In the genomic region with DNA sequence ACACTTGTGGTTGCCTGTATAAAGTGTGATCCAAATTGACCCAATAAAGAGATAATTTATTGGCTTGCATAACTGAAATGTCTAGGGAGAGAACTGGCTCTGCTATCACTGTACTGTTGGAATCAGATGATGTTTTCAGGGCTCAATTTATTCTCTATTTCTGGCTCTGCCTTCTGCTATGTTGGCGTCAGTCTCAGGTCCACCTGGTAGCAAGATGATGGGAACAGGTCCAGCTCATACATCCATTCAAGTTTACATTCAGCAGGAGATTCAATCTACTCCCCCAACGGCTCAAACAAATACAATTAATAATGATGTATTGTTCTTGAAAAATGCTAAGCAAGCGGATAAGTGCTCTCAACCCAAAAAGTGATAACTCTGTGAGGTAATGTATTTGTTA, we compare ENCODE assay signal across 16 cellular contexts.
"Had no signal": no experiment of that assay in that cellular context is flagged by ENCODE, and none has a peak within 500 bp of the region (broad histone marks: within the 10 kb centered on the region; RNA-seq: fewer than 3 reads in every experiment).

No MANE protein-coding gene starts in this region.

- H3K36me3 Mint-ChIP-seq: memory B cell; natural killer cell treated with Interleukin-12 subunit alpha and Interleukin-12 subunit beta and Interleukin-15 and Interleukin-18, amount 100 ng/mL, for 72 hours had no signal

- H3K4me3 Mint-ChIP-seq: activated CD4-positive, alpha-beta memory T cell treated with anti-CD3 and anti-CD28 coated beads, Interleukin-2, amount 10 ng/mL, durations not matched to agents 7 days and 5 days; activated CD4-positive, alpha-beta T cell treated with anti-CD3 and anti-CD28 coated beads, Interleukin-2, amount 10 ng/mL, durations not matched to agents 24 days and 14 days; activated naive CD8-positive, alpha-beta T cell treated with anti-CD3 and anti-CD28 coated beads, Interleukin-2, amount 50 U/mL, for 24 hours; activated T-cell treated with anti-CD3 and anti-CD28 coated beads, Interleukin-2, amount 50 U/mL, for 72 hours; memory B cell; natural killer cell treated with Interleukin-12 subunit alpha and Interleukin-12 subunit beta and Interleukin-15 and Interleukin-18, amount 100 ng/mL, for 72 hours had no signal

- ATAC-seq: activated CD4-positive, CD25-positive, alpha-beta regulatory T cell treated with anti-CD3 and anti-CD28 coated beads, Interleukin-2, amount 50 U/mL, for 24 hours; activated naive CD8-positive, alpha-beta T cell treated with anti-CD3 and anti-CD28 coated beads, Interleukin-2, amount 50 U/mL, for 24 hours; activated T-cell treated with anti-CD3 and anti-CD28 coated beads, Interleukin-2, amount 50 U/mL, for 72 hours; foreskin keratinocyte; left colon; natural killer cell treated with Interleukin-12 subunit alpha and Interleukin-12 subunit beta and Interleukin-15 and Interleukin-18, amount 100 ng/mL, for 72 hours; stimulated activated naive CD8-positive, alpha-beta T cell treated with anti-CD3 and anti-CD28 coated beads, Interleukin-15, Interleukin-2, amounts not matched to agents 100 U/mL and 50 U/mL, for 24 hours; upper lobe of right lung had no signal

- H3K9me3 Mint-ChIP-seq: activated CD4-positive, alpha-beta memory T cell treated with anti-CD3 and anti-CD28 coated beads, Interleukin-2, amount 10 ng/mL, durations not matched to agents 7 days and 5 days; activated CD4-positive, alpha-beta T cell treated with anti-CD3 and anti-CD28 coated beads, Interleukin-2, amount 10 ng/mL, durations not matched to agents 24 days and 14 days; activated naive CD8-positive, alpha-beta T cell treated with anti-CD3 and anti-CD28 coated beads, Interleukin-2, amount 50 U/mL, for 24 hours; activated T-cell treated with anti-CD3 and anti-CD28 coated beads, Interleukin-2, amount 50 U/mL, for 72 hours; memory B cell; natural killer cell treated with Interleukin-12 subunit alpha and Interleukin-12 subunit beta and Interleukin-15 and Interleukin-18, amount 100 ng/mL, for 72 hours had no signal

- H3K4me1 Mint-ChIP-seq: activated CD4-positive, alpha-beta memory T cell treated with anti-CD3 and anti-CD28 coated beads, Interleukin-2, amount 10 ng/mL, durations not matched to agents 7 days and 5 days; activated CD4-positive, alpha-beta T cell treated with anti-CD3 and anti-CD28 coated beads, Interleukin-2, amount 10 ng/mL, durations not matched to agents 24 days and 14 days; activated naive CD8-positive, alpha-beta T cell treated with anti-CD3 and anti-CD28 coated beads, Interleukin-2, amount 50 U/mL, for 24 hours; memory B cell had no signal

- H3K27ac Mint-ChIP-seq: activated CD4-positive, alpha-beta memory T cell treated with anti-CD3 and anti-CD28 coated beads, Interleukin-2, amount 10 ng/mL, durations not matched to agents 7 days and 5 days; activated CD4-positive, alpha-beta T cell treated with anti-CD3 and anti-CD28 coated beads, Interleukin-2, amount 10 ng/mL, durations not matched to agents 24 days and 14 days; activated naive CD8-positive, alpha-beta T cell treated with anti-CD3 and anti-CD28 coated beads, Interleukin-2, amount 50 U/mL, for 24 hours; activated T-cell treated with anti-CD3 and anti-CD28 coated beads, Interleukin-2, amount 50 U/mL, for 72 hours; memory B cell; natural killer cell treated with Interleukin-12 subunit alpha and Interleukin-12 subunit beta and Interleukin-15 and Interleukin-18, amount 100 ng/mL, for 72 hours had no signal

- DNase-seq: activated CD4-positive, alpha-beta memory T cell treated with anti-CD3 and anti-CD28 coated beads, Interleukin-2, amount 10 ng/mL, durations not matched to agents 7 days and 5 days; activated CD4-positive, alpha-beta T cell treated with anti-CD3 and anti-CD28 coated beads, Interleukin-2, amount 10 ng/mL, durations not matched to agents 24 days and 14 days; activated effector memory CD4-positive, alpha-beta T cell treated with Interleukin-2 at 50 U/mL for 16 hours; activated naive CD4-positive, alpha-beta T cell treated with anti-CD3 and anti-CD28 coated beads, Interleukin-2, amount 50 U/mL, for 16 hours; activated naive CD8-positive, alpha-beta T cell treated with anti-CD3 and anti-CD28 coated beads, Interleukin-2, amount 50 U/mL, for 24 hours; activated T-cell treated with anti-CD3 and anti-CD28 coated beads, Interleukin-2, amount 50 U/mL, for 72 hours; effector memory CD4-positive, alpha-beta T cell; foreskin keratinocyte; left colon; stimulated activated CD4-positive, alpha-beta T cell treated with anti-CD3 and anti-CD28 coated beads, Interleukin-4, amount 100 ng/mL, for 24 hours; stimulated activated naive CD8-positive, alpha-beta T cell treated with anti-CD3 and anti-CD28 coated beads, Interleukin-15, Interleukin-2, amounts not matched to agents 100 U/mL and 50 U/mL, for 24 hours; thyroid gland; upper lobe of right lung had no signal

- H3K27me3 Mint-ChIP-seq: activated CD4-positive, alpha-beta memory T cell treated with anti-CD3 and anti-CD28 coated beads, Interleukin-2, amount 10 ng/mL, durations not matched to agents 7 days and 5 days; activated CD4-positive, alpha-beta T cell treated with anti-CD3 and anti-CD28 coated beads, Interleukin-2, amount 10 ng/mL, durations not matched to agents 24 days and 14 days; activated naive CD8-positive, alpha-beta T cell treated with anti-CD3 and anti-CD28 coated beads, Interleukin-2, amount 50 U/mL, for 24 hours had no signal
